11 cellular contexts compared by ENCODE assay signal in the genomic region with DNA sequence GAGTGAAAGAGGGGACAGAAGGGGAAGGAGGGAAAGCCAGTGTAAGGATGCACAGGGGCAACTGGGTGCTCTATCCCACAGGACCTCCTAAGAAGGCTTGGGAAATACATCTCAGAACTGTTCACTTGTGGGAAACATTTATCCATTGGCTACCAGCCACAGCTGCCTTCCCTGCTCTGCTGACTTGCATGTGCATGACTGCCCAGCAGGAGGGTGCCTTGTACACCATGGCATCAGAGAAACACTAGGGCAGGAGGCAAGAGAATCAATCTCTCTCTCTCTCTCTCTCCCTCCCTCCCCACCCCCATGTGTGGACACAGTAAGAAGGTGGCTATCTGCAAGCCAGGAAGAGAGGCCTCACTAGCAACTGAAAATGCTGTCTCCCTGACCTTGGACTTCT.
DNase-seq lines count a peak whose midpoint lies in the region; ATAC-seq, FAIRE-seq and TF ChIP-seq lines count a peak whose summit lies in the region.
"Had no signal": no experiment of that assay in that cellular context is flagged by ENCODE, and none has a peak within 500 bp of the region (broad histone marks: within the 10 kb centered on the region; RNA-seq: fewer than 3 reads in every experiment).

No MANE protein-coding gene starts in this region.

- no peak overlapping the region for H3K27ac Mint-ChIP-seq in GM23338
- H3K27ac Mint-ChIP-seq: memory B cell had no signal

- peaks cover 16% of the 10 kb centered on the region for H3K27me3 Mint-ChIP-seq in GM23338 (ENCODE audit: insufficient read depth, low read depth, poor library complexity)
- H3K27me3 Mint-ChIP-seq: memory B cell had no signal

- H3K9me2 ChIP-seq in GM23338 (ENCODE audit: insufficient read depth), result 0 out of 2 replicates have a peak, but pooled peaks cover 4% of the 10 kb centered on the region

- no peak for FAIRE-seq in keratinocyte (lab: Jason Lieb, UNC)

- DNase-seq in COR-L47 (lab: John Stamatoyannopoulos, UW) (peak; percentile 57), GM23338 (ENCODE audit: low spot score) (peak; percentile 21), SK-MEL-5 (ENCODE audit: low read depth, low spot score) (peak; percentile 85), keratinocyte (ENCODE audit: low read depth, low spot score) (no peak), NCI-H510A treated with DMSO at 0.1 percent for 48 hours (lab: John Stamatoyannopoulos, UW) (no peak), 8988T (no peak), Right ventricle myocardium inferior (ENCODE audit: missing footprints) (no peak)
- DNase-seq: activated CD8-positive, alpha-beta memory T cell treated with anti-CD3 and anti-CD28 coated beads, Interleukin-2, amount 50 U/mL, for 48 hours; effector CD8-positive, alpha-beta T cell had no signal

- H3K4me3 Mint-ChIP-seq in GM23338, result no peak overlapping the region
- H3K4me3 Mint-ChIP-seq: memory B cell had no signal

- H3F3A ChIP-seq in GM23338 (replicated peaks; ENCODE audit: low read depth), result no peaks in the 10 kb centered on the region

- H4K20me1 ChIP-seq in GM23338 (replicated peaks; ENCODE audit: insufficient read depth) (no peaks in the 10 kb centered on the region), keratinocyte (ENCODE audit: control insufficient read depth, extremely low read depth, insufficient read depth, low read length) (no peaks in the 10 kb centered on the region)

- no peak overlapping the region for H3K4me3 ChIP-seq in GM23338
- H3K4me3 ChIP-seq in keratinocyte (ENCODE audit: control insufficient read depth in 2 of 3, extremely low read depth in 1 of 3, insufficient read depth in 2 of 3, low read depth in 1 of 3, low read length in 3 of 3), result no peak overlapping the region

- TF ChIP-seq CTCF in GM23338 (conservative IDR thresholded peaks at IDR 0.05; ENCODE audit: low read depth in 2 of 2) (no peak), keratinocyte (optimal IDR thresholded peaks at IDR 0.05 in 1 of 3, IDR thresholded peaks at IDR 0.05 in 1 of 3, conservative IDR thresholded peaks at IDR 0.05 in 1 of 3; ENCODE audit: extremely low read depth in 1 of 3, insufficient read depth in 2 of 3, low read length in 3 of 3) (peak; percentile 17 to 47 (median 46))

- ATAC-seq in GM23338, result no peak
- no peak for ATAC-seq in HG03108 (IDR thresholded peaks at IDR 0.05; ENCODE audit: unreplicated experiment)
- no peak for ATAC-seq in Right ventricle myocardium inferior

- H3K9ac ChIP-seq in keratinocyte (ENCODE audit: control insufficient read depth, extremely low read depth, insufficient read depth, low read length), result no peak overlapping the region

- H3K36me3 ChIP-seq in GM23338 (ENCODE audit: insufficient read depth) (no peaks in the 10 kb centered on the region), keratinocyte (ENCODE audit: control insufficient read depth in 2 of 2, extremely low read depth in 1 of 2, insufficient read depth in 2 of 2, low read length in 2 of 2) (no peaks in the 10 kb centered on the region)

- in situ Hi-C loops in SK-MEL-5 (cut with HindIII; ENCODE audit: low pct_unique_long_range_greater_than_20kb, low sequenced_read_pairs), result no loop called here

- no peaks in the 10 kb centered on the region for H3K79me2 ChIP-seq in GM23338 (replicated peaks; ENCODE audit: insufficient read depth)
- H3K79me2 ChIP-seq in keratinocyte (ENCODE audit: control insufficient read depth, insufficient read depth, low read length), result no peaks in the 10 kb centered on the region

- H3K4me2 ChIP-seq in GM23338 (no peak overlapping the region), keratinocyte (ENCODE audit: control insufficient read depth, extremely low read depth, insufficient read depth, low read depth, low read length) (no peak overlapping the region)

- peaks cover 8% of the 10 kb centered on the region; the same call in 2 of the 3 replicates for H3K4me1 Mint-ChIP-seq in GM23338

- no peaks in the 10 kb centered on the region for H3K4me1 ChIP-seq in GM23338 (ENCODE audit: insufficient read depth)
- peaks cover 21% of the 10 kb centered on the region for H3K4me1 ChIP-seq in keratinocyte (ENCODE audit: control insufficient read depth, extremely low read depth, insufficient read depth, low read length)

- no peaks in the 10 kb centered on the region for H3K9me1 ChIP-seq in keratinocyte (ENCODE audit: control insufficient read depth, extremely low read depth, insufficient read depth, low read length)

- dilution Hi-C loops in keratinocyte (cut with MboI; ENCODE audit: extremely low pct_ligation_motif_present, low sequenced_read_pairs), result no loop called here

- H3K27me3 ChIP-seq in GM23338 (ENCODE audit: insufficient read depth), result peaks cover 7% of the 10 kb centered on the region; the same call in 1 of the 2 replicates
- H3K27me3 ChIP-seq in keratinocyte (ENCODE audit: control insufficient read depth, extremely low read depth, insufficient read depth, low read length), result no peaks in the 10 kb centered on the region

- H3K36me3 Mint-ChIP-seq in GM23338 (ENCODE audit: low read depth), result peaks cover 10% of the 10 kb centered on the region
- H3K36me3 Mint-ChIP-seq: memory B cell had no signal

- peaks cover 17% of the 10 kb centered on the region for H3K9me3 Mint-ChIP-seq in GM23338
- H3K9me3 Mint-ChIP-seq: memory B cell had no signal

- intact Hi-C loops in Right ventricle myocardium inferior (cut with DNase I), result no loop called here

- no peaks in the 10 kb centered on the region for H3K9me3 ChIP-seq in keratinocyte (ENCODE audit: control insufficient read depth, low read depth, low read length)

- H2AFZ ChIP-seq in GM23338 (no peak overlapping the region), keratinocyte (ENCODE audit: control insufficient read depth, low read length) (no peak overlapping the region)

- H3K27ac ChIP-seq in GM23338 (ENCODE audit: low read depth) (no peak overlapping the region), keratinocyte (ENCODE audit: control insufficient read depth, insufficient read depth, low read length) (no peak overlapping the region)

TF ChIP-seq in GM23338, 12 proteins besides CTCF, POLR2A, EP300 and RAD21 (continues in another document):
- TF ChIP-seq, protein P1, sequence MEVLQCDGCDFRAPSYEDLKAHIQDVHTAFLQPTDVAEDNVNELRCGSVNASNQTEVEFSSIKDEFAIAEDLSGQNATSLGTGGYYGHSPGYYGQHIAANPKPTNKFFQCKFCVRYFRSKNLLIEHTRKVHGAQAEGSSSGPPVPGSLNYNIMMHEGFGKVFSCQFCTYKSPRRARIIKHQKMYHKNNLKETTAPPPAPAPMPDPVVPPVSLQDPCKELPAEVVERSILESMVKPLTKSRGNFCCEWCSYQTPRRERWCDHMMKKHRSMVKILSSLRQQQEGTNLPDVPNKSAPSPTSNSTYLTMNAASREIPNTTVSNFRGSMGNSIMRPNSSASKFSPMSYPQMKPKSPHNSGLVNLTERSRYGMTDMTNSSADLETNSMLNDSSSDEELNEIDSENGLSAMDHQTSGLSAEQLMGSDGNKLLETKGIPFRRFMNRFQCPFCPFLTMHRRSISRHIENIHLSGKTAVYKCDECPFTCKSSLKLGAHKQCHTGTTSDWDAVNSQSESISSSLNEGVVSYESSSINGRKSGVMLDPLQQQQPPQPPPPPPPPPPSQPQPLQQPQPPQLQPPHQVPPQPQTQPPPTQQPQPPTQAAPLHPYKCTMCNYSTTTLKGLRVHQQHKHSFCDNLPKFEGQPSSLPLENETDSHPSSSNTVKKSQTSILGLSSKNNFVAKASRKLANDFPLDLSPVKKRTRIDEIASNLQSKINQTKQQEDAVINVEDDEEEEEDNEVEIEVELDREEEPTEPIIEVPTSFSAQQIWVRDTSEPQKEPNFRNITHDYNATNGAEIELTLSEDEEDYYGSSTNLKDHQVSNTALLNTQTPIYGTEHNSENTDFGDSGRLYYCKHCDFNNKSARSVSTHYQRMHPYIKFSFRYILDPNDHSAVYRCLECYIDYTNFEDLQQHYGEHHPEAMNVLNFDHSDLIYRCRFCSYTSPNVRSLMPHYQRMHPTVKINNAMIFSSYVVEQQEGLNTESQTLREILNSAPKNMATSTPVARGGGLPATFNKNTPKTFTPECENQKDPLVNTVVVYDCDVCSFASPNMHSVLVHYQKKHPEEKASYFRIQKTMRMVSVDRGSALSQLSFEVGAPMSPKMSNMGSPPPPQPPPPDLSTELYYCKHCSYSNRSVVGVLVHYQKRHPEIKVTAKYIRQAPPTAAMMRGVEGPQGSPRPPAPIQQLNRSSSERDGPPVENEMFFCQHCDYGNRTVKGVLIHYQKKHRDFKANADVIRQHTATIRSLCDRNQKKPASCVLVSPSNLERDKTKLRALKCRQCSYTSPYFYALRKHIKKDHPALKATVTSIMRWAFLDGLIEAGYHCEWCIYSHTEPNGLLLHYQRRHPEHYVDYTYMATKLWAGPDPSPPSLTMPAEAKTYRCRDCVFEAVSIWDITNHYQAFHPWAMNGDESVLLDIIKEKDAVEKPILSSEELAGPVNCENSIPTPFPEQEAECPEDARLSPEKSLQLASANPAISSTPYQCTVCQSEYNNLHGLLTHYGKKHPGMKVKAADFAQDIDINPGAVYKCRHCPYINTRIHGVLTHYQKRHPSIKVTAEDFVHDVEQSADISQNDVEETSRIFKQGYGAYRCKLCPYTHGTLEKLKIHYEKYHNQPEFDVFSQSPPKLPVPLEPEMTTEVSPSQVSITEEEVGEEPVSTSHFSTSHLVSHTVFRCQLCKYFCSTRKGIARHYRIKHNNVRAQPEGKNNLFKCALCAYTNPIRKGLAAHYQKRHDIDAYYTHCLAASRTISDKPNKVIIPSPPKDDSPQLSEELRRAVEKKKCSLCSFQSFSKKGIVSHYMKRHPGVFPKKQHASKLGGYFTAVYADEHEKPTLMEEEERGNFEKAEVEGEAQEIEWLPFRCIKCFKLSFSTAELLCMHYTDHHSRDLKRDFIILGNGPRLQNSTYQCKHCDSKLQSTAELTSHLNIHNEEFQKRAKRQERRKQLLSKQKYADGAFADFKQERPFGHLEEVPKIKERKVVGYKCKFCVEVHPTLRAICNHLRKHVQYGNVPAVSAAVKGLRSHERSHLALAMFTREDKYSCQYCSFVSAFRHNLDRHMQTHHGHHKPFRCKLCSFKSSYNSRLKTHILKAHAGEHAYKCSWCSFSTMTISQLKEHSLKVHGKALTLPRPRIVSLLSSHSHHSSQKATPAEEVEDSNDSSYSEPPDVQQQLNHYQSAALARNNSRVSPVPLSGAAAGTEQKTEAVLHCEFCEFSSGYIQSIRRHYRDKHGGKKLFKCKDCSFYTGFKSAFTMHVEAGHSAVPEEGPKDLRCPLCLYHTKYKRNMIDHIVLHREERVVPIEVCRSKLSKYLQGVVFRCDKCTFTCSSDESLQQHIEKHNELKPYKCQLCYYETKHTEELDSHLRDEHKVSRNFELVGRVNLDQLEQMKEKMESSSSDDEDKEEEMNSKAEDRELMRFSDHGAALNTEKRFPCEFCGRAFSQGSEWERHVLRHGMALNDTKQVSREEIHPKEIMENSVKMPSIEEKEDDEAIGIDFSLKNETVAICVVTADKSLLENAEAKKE (CRISPR knock-in tag; IDR thresholded peaks at IDR 0.05), result no peak

Comparison
In these comparisons a context has a peak if more than half of its experiments do, and no peak if none do; other contexts are left out.
1. DNase-seq: peak in COR-L47 (single experiment), GM23338 (single experiment) and SK-MEL-5 (single experiment); none in keratinocyte (single experiment), NCI-H510A treated with DMSO at 0.1 percent for 48 hours (single experiment), 8988T (single experiment) and Right ventricle myocardium inferior (single experiment).
2. CTCF ChIP-seq: peak in keratinocyte (3 of 3); none in GM23338 (0 of 2).